In the genomic region with DNA sequence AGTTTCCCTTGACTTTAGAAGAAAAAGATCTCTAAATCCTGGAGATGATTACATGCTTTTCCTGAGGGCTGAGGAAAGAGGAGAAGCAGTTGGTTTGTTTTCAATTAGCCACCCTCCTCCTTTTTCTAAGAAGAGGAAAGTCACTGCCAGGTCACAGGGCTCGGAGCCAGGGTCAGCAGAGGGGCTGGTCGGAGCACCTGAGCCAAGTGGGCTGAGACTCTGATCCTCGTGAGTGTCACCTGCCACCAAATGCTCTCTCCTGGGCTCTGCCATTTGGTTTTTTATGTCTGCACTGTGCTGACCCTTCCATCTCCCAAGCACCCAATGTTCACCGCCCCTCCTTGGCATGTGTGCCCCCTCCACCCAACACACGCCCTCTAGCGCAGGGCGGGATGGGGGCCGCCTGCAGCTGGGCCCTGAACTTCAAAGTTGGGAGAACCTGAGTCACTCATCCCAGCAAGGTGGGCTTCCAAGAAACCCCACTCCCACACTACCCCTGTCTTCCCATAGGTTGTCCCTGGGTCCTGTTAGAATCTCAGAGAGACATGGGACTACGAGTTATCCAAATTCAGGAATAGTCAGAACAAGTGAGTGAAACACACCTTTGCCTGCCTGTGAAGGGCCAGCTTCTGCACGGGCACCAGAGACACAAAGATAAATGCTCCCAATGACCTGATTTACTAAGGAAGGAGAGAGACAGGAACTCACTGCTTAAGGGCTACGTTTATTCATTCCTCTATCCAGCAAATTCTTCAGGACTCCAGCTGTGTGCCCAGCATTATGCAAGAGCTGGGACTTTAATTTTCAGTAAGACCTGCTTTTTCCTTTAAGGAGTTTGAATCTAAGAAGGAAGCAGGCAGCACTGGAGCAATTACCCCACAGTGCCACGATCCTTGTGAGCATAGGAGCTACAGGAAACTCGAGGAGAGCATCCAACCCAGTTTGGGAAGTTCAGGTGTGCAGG, we compare ENCODE assay signal across 21 cellular contexts.
DNase-seq lines count a peak whose midpoint lies in the region; ATAC-seq, FAIRE-seq and TF ChIP-seq lines count a peak whose summit lies in the region.
"Had no signal": no experiment of that assay in that cellular context is flagged by ENCODE, and none has a peak within 500 bp of the region (broad histone marks: within the 10 kb centered on the region; RNA-seq: fewer than 3 reads in every experiment).

No MANE protein-coding gene starts in this region.

- TF ChIP-seq EP300 in HepG2 (IDR thresholded peaks at IDR 0.05; ENCODE audit: low read depth in 2 of 2, low read length in 2 of 2) = no peak
- TF ChIP-seq EP300 in HepG2 (CRISPR knock-in tag; IDR thresholded peaks at IDR 0.05; ENCODE audit: borderline replicate concordance) = no peak

- 88% methylated on average over 13 of the region's 13 CpGs for WGBS in HepG2 (ENCODE audit: low lambda C conversion rate)

- no peak overlapping the region for H2AFZ ChIP-seq in HepG2 (ENCODE audit: low read length)

- POLR2A ChIA-PET in HepG2 (lab: Yijun Ruan, JAX) = interaction anchor here (8.5 kb wide), 1 partner anchor 23 kb away, joined by 124 read pairs; no protein-coding TSS in a partner anchor

- no peak for DNase-seq in activated naive CD8-positive, alpha-beta T cell treated with anti-CD3 and anti-CD28 coated beads for 36 hours
- DNase-seq in activated naive CD8-positive, alpha-beta T cell treated with anti-CD3 and anti-CD28 coated beads, Interleukin-2, amount 50 U/mL, for 24 hours = no peak
- DNase-seq in choroid plexus epithelial cell (ENCODE audit: low read depth) (peak; percentile 49), HepG2 (ENCODE audit: low spot score) (no peak), substantia nigra (lab: John Stamatoyannopoulos, UW) (no peak)
- DNase-seq: activated CD4-positive, alpha-beta T cell treated with anti-CD3 and anti-CD28 coated beads, Interleukin-2, amount 50 U/mL, for 4 hours; activated T-cell treated with anti-CD3 and anti-CD28 coated beads, Interleukin-2, amount 50 U/mL, for 24 hours; DMS53; KBM-7; MV-4-11; NCI-H1930; NCI-H446; retina; tibial artery had no signal

- FAIRE-seq in HepG2 (lab: Jason Lieb, UNC) = no peak
- FAIRE-seq: bronchial epithelial cell had no signal

- H3K9me3 Mint-ChIP-seq in activated naive CD8-positive, alpha-beta T cell treated with anti-CD3 and anti-CD28 coated beads for 36 hours = no peaks in the 10 kb centered on the region
- H3K9me3 Mint-ChIP-seq in activated naive CD8-positive, alpha-beta T cell treated with anti-CD3 and anti-CD28 coated beads, Interleukin-2, amount 50 U/mL, for 24 hours = no peaks in the 10 kb centered on the region
- H3K9me3 Mint-ChIP-seq: activated naive CD4-positive, alpha-beta T cell treated with anti-CD3 and anti-CD28 coated beads, Interleukin-2, amount 50 U/mL, for 72 hours; activated T-cell treated with anti-CD3 and anti-CD28 coated beads, Interleukin-2, amount 50 U/mL, for 24 hours; stimulated activated memory B cell treated with anti-CD40 and anti-IgM and Interleukin-4, amounts not matched to agents 10 μg/mL and 1 μg/mL and 100 μg/mL, for 72 hours had no signal

- peaks cover 18% of the 10 kb centered on the region for H3K4me1 Mint-ChIP-seq in activated naive CD8-positive, alpha-beta T cell treated with anti-CD3 and anti-CD28 coated beads for 36 hours
- peaks cover 16% of the 10 kb centered on the region for H3K4me1 Mint-ChIP-seq in activated naive CD8-positive, alpha-beta T cell treated with anti-CD3 and anti-CD28 coated beads, Interleukin-2, amount 50 U/mL, for 24 hours
- H3K4me1 Mint-ChIP-seq: stimulated activated memory B cell treated with anti-CD40 and anti-IgM and Interleukin-4, amounts not matched to agents 10 μg/mL and 1 μg/mL and 100 μg/mL, for 72 hours had no signal

- H3K27me3 ChIP-seq in HepG2 (ENCODE audit: control insufficient read depth in 1 of 2, insufficient read depth in 2 of 2, low read length in 2 of 2) = no peaks in the 10 kb centered on the region
- H3K27me3 ChIP-seq: tibial artery had no signal

- H3K9me3 ChIP-seq in HepG2 (ENCODE audit: low read length) = no peaks in the 10 kb centered on the region
- H3K9me3 ChIP-seq: tibial artery had no signal

- in situ Hi-C loops in HepG2 (cut with HindIII; ENCODE audit: extremely low pct_ligation_motif_present, low pct_unique_long_range_greater_than_20kb) = no loop called here

- no peak overlapping the region for H3K4me3 Mint-ChIP-seq in activated naive CD8-positive, alpha-beta T cell treated with anti-CD3 and anti-CD28 coated beads for 36 hours
- no peak overlapping the region for H3K4me3 Mint-ChIP-seq in activated naive CD8-positive, alpha-beta T cell treated with anti-CD3 and anti-CD28 coated beads, Interleukin-2, amount 50 U/mL, for 24 hours
- H3K4me3 Mint-ChIP-seq: activated T-cell treated with anti-CD3 and anti-CD28 coated beads, Interleukin-2, amount 50 U/mL, for 24 hours; stimulated activated memory B cell treated with anti-CD40 and anti-IgM and Interleukin-4, amounts not matched to agents 10 μg/mL and 1 μg/mL and 100 μg/mL, for 72 hours had no signal

- H3K4me1 ChIP-seq in HepG2 (ENCODE audit: insufficient read depth, low read length) = peaks cover 100% of the 10 kb centered on the region

- H3K27ac Mint-ChIP-seq in activated naive CD8-positive, alpha-beta T cell treated with anti-CD3 and anti-CD28 coated beads for 36 hours = peak overlapping the region; percentile 35
- H3K27ac Mint-ChIP-seq in activated naive CD8-positive, alpha-beta T cell treated with anti-CD3 and anti-CD28 coated beads, Interleukin-2, amount 50 U/mL, for 24 hours = no peak overlapping the region
- H3K27ac Mint-ChIP-seq: activated T-cell treated with anti-CD3 and anti-CD28 coated beads, Interleukin-2, amount 50 U/mL, for 24 hours; stimulated activated memory B cell treated with anti-CD40 and anti-IgM and Interleukin-4, amounts not matched to agents 10 μg/mL and 1 μg/mL and 100 μg/mL, for 72 hours had no signal

- no peaks in the 10 kb centered on the region for H3K79me2 ChIP-seq in HepG2 (ENCODE audit: insufficient read depth, low read length)

- intact Hi-C loops in HepG2 (cut with micrococcal nuclease; ENCODE audit: unreplicated experiment) = loop anchor here (10.0 kb wide), 1 partner anchor 362 kb away; no protein-coding TSS in a partner anchor

- no peaks in the 10 kb centered on the region for H3K36me3 ChIP-seq in HepG2 (replicated peaks in 1 of 2; ENCODE audit: control insufficient read depth in 1 of 2, insufficient read depth in 2 of 2, low read length in 2 of 2)
- H3K36me3 ChIP-seq: tibial artery had no signal

- ATAC-seq in activated naive CD8-positive, alpha-beta T cell treated with anti-CD3 and anti-CD28 coated beads, Interleukin-2, amount 50 U/mL, for 24 hours = no peak
- ATAC-seq in HepG2 (no peak), esophagus mucosa (no peak), GM18861 (IDR thresholded peaks at IDR 0.05; ENCODE audit: unreplicated experiment) (no peak), HG03139 (IDR thresholded peaks at IDR 0.05; ENCODE audit: unreplicated experiment) (no peak)
- ATAC-seq: Right ventricle myocardium inferior; stimulated activated memory B cell treated with anti-CD40 and anti-IgM and Interleukin-4, amounts not matched to agents 10 μg/mL and 1 μg/mL and 100 μg/mL, for 72 hours had no signal

- no peaks in the 10 kb centered on the region for H4K20me1 ChIP-seq in HepG2 (ENCODE audit: insufficient read depth, low read length)

- no peak overlapping the region for H3K4me2 ChIP-seq in HepG2 (ENCODE audit: low read depth, low read length)

- H3K9ac ChIP-seq in HepG2 (ENCODE audit: insufficient read depth, low read depth, low read length) = no peak overlapping the region

- H3K4me3 ChIP-seq in choroid plexus epithelial cell (ENCODE audit: low read depth, low read length) = no peak overlapping the region
- no peak overlapping the region for H3K4me3 ChIP-seq in HepG2 (replicated peaks in 1 of 3; ENCODE audit: insufficient read depth in 1 of 3, low read depth in 2 of 3, low read length in 3 of 3)
- H3K4me3 ChIP-seq: tibial artery had no signal

- TF ChIP-seq CTCF in choroid plexus epithelial cell (conservative IDR thresholded peaks at IDR 0.05; ENCODE audit: low read depth, low read length) (no peak), HepG2 (CRISPR knock-in tag; IDR thresholded peaks at IDR 0.05) (no peak)

- CTCF ChIA-PET in HepG2 (lab: Yijun Ruan, JAX; ENCODE audit: low intra/inter-chr PET ratio, low total read pairs) = no interaction called here

- BruUV-seq in HepG2 (replicated peaks; lab: Mats Ljungman, UMichigan) = no TSS peak

- H3K27ac ChIP-seq in HepG2 (ENCODE audit: extremely low read length, insufficient read depth, low read length) (no peak overlapping the region), substantia nigra (ENCODE audit: low read depth, low read length, poor library complexity, severe bottlenecking) (no peak overlapping the region)
- H3K27ac ChIP-seq: tibial artery had no signal

- H3K36me3 Mint-ChIP-seq in activated naive CD8-positive, alpha-beta T cell treated with anti-CD3 and anti-CD28 coated beads for 36 hours = no peaks in the 10 kb centered on the region
- H3K36me3 Mint-ChIP-seq in activated naive CD8-positive, alpha-beta T cell treated with anti-CD3 and anti-CD28 coated beads, Interleukin-2, amount 50 U/mL, for 24 hours (ENCODE audit: low read depth) = no peaks in the 10 kb centered on the region
- H3K36me3 Mint-ChIP-seq: activated naive CD4-positive, alpha-beta T cell treated with anti-CD3 and anti-CD28 coated beads, Interleukin-2, amount 50 U/mL, for 72 hours; stimulated activated memory B cell treated with anti-CD40 and anti-IgM and Interleukin-4, amounts not matched to agents 10 μg/mL and 1 μg/mL and 100 μg/mL, for 72 hours had no signal

- TF ChIP-seq POLR2A in HepG2 (IDR thresholded peaks at IDR 0.05; ENCODE audit: insufficient read depth in 1 of 2, low read depth in 2 of 2, low read length in 2 of 2) = no peak

- TF ChIP-seq RAD21 in HepG2 (CRISPR knock-in tag; IDR thresholded peaks at IDR 0.05) = no peak

- H3K27me3 Mint-ChIP-seq in activated naive CD8-positive, alpha-beta T cell treated with anti-CD3 and anti-CD28 coated beads for 36 hours = peaks cover 5% of the 10 kb centered on the region
- H3K27me3 Mint-ChIP-seq in activated naive CD8-positive, alpha-beta T cell treated with anti-CD3 and anti-CD28 coated beads, Interleukin-2, amount 50 U/mL, for 24 hours = no peaks in the 10 kb centered on the region
